Comparison of ENCODE assay signal across 15 cellular contexts in the genomic region with DNA sequence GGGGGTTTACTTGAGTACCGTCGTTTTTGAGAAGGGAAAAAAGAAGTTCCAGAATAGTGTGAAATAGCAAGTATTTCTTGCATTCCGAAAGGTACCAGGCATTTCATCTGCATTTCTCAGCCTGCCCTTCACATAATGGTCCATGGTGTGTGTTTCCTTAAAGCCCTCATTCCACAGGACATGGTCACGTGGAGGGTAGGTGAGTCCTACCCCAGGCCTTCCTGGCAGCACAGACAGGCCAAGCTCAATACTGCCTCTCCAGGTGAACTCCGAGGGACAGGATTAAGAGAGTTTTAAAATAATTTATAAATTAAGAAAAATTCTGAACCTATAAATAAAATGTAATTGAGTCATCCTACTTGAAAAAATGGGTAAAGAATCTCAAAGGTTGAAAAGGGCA.
DNase-seq lines count a peak whose midpoint lies in the region; ATAC-seq, FAIRE-seq and TF ChIP-seq lines count a peak whose summit lies in the region.
"Had no signal": no experiment of that assay in that cellular context is flagged by ENCODE, and none has a peak within 500 bp of the region (broad histone marks: within the 10 kb centered on the region; RNA-seq: fewer than 3 reads in every experiment).

No MANE protein-coding gene starts in this region.

- H3K27me3 ChIP-seq in GM06990 (replicated peaks; ENCODE audit: control insufficient read depth, insufficient read depth, low read length) (no peaks in the 10 kb centered on the region), K562 (ENCODE audit: control insufficient read depth in 2 of 2, insufficient read depth in 2 of 2, low read length in 2 of 2) (no peaks in the 10 kb centered on the region; a peak in 1 of 5 replicates), BE2C (no peaks in the 10 kb centered on the region)
- H3K27me3 ChIP-seq: SJCRH30 had no signal

- no peak for FAIRE-seq in K562 (lab: Jason Lieb, UNC)

- 4% methylated on average over 4 of the region's 5 CpGs for WGBS in K562 (ENCODE audit: insufficient coverage, low coverage, missing lambda C conversion rate)

- in situ Hi-C loops in K562 (cut with MboI): no loop called here

- H3K36me3 Mint-ChIP-seq in activated naive CD4-positive, alpha-beta T cell treated with anti-CD3 and anti-CD28 coated beads, Interleukin-2, amount 50 U/mL, for 72 hours: no peaks in the 10 kb centered on the region

- no peak for TF ChIP-seq POLR2A in K562 (conservative IDR thresholded peaks at IDR 0.05)

- H2AFZ ChIP-seq in K562 (ENCODE audit: low read depth, low read length): no peak overlapping the region

- BruUV-seq in K562 (replicated peaks; lab: Mats Ljungman, UMichigan): no TSS peak

- ATAC-seq in K562 (no peak), GM21723 (IDR thresholded peaks at IDR 0.05; ENCODE audit: unreplicated experiment) (no peak), Right ventricle myocardium inferior (no peak)
- ATAC-seq in activated naive CD4-positive, alpha-beta T cell treated with anti-CD3 and anti-CD28 coated beads, Interleukin-2, amount 50 U/mL, for 72 hours: no peak

- POLR2A ChIA-PET in K562 (lab: Yijun Ruan, JAX): no interaction called here

- TF ChIP-seq EP300 in Ishikawa (IDR thresholded peaks at IDR 0.05; ENCODE audit: borderline replicate concordance) (no peak), K562 (IDR thresholded peaks at IDR 0.05; ENCODE audit: low read length) (no peak)

- no peak overlapping the region for H3K27ac Mint-ChIP-seq in activated naive CD4-positive, alpha-beta T cell treated with anti-CD3 and anti-CD28 coated beads, Interleukin-2, amount 50 U/mL, for 72 hours

- H3K9me1 ChIP-seq in K562 (ENCODE audit: control insufficient read depth, insufficient read depth, low read length): no peaks in the 10 kb centered on the region

- no peaks in the 10 kb centered on the region for H3K4me1 ChIP-seq in K562 (replicated peaks in 1 of 2; ENCODE audit: control insufficient read depth in 2 of 2, insufficient read depth in 2 of 2, low read length in 2 of 2)
- no peaks in the 10 kb centered on the region for H3K4me1 ChIP-seq in BE2C

- CTCF ChIA-PET in K562 (lab: Yijun Ruan, JAX; ENCODE audit: low intra/inter-chr PET ratio): no interaction called here

- no peak overlapping the region for H3K9ac ChIP-seq in K562 (ENCODE audit: insufficient read depth in 1 of 2, low read depth in 2 of 2, low read length in 2 of 2)

- TF ChIP-seq RAD21 in Ishikawa (IDR thresholded peaks at IDR 0.05; ENCODE audit: low read depth): no peak
- no peak for TF ChIP-seq RAD21 in K562 (CRISPR knock-in tag; conservative IDR thresholded peaks at IDR 0.05 in 1 of 2, IDR thresholded peaks at IDR 0.05 in 1 of 2)

- H3K4me3 ChIP-seq in GM06990 (replicated peaks; ENCODE audit: low read depth, low read length) (no peak overlapping the region), K562 (no peak overlapping the region), BE2C (ENCODE audit: low read depth, low read length) (no peak overlapping the region)
- H3K4me3 ChIP-seq: HAP-1, SJCRH30 had no signal

- H4K20me1 ChIP-seq in K562 (replicated peaks; ENCODE audit: control insufficient read depth, insufficient read depth, low read length): no peaks in the 10 kb centered on the region; the same call in 1 of the 2 replicates

- no peak overlapping the region for H3K27ac ChIP-seq in K562 (ENCODE audit: extremely low read depth, low read depth, low read length)
- H3K27ac ChIP-seq: 22Rv1, SJCRH30 had no signal

- DNase-seq in GM06990 (ENCODE audit: extremely low read depth, insufficient read length) (no peak), K562 (ENCODE audit: extremely low read depth in 1 of 4, low spot score in 3 of 4) (no peak), kidney tubule cell (ENCODE audit: low spot score) (peak; percentile 22), BE2C (no peak), Right ventricle myocardium inferior (ENCODE audit: missing footprints) (no peak)
- DNase-seq in activated naive CD4-positive, alpha-beta T cell treated with anti-CD3 and anti-CD28 coated beads, Interleukin-2, amount 50 U/mL, for 72 hours (ENCODE audit: low spot score in 2 of 2): no peak
- DNase-seq: KBM-7, NCI-H1694 treated with DMSO at 0.1 percent for 48 hours, NCI-H510A, NCI-H774, SJCRH30 had no signal

- H3K4me2 ChIP-seq in K562 (ENCODE audit: insufficient read depth, low read length): no peak overlapping the region

- no peaks in the 10 kb centered on the region for H3K79me2 ChIP-seq in K562 (ENCODE audit: control insufficient read depth, insufficient read depth, low read length)

- intact Hi-C loops in K562 (cut with micrococcal nuclease): no loop called here
- intact Hi-C loops in Right ventricle myocardium inferior (cut with DNase I): no loop called here

- no peaks in the 10 kb centered on the region for H3K9me3 ChIP-seq in K562 (replicated peaks; ENCODE audit: control insufficient read depth, insufficient read depth, low read depth, low read length)
- H3K9me3 ChIP-seq in BE2C: no peaks in the 10 kb centered on the region
- H3K9me3 ChIP-seq: HAP-1, SJCRH30 had no signal

- H3K9me3 Mint-ChIP-seq in activated naive CD4-positive, alpha-beta T cell treated with anti-CD3 and anti-CD28 coated beads, Interleukin-2, amount 50 U/mL, for 72 hours: no peaks in the 10 kb centered on the region

- TF ChIP-seq CTCF in GM06990 (IDR thresholded peaks at IDR 0.05; ENCODE audit: insufficient read depth, low read length, poor library complexity, severe bottlenecking): peak; percentile 6
- no peak for TF ChIP-seq CTCF in K562 (IDR thresholded peaks at IDR 0.05 in 2 of 3, conservative IDR thresholded peaks at IDR 0.05 in 1 of 3; ENCODE audit: insufficient read depth in 2 of 3, low read depth in 1 of 3, low read length in 3 of 3)
- TF ChIP-seq CTCF in BE2C (IDR thresholded peaks at IDR 0.05; ENCODE audit: low read depth, low read length): no peak

- peaks cover 4% of the 10 kb centered on the region for H3K36me3 ChIP-seq in GM06990 (ENCODE audit: control insufficient read depth, insufficient read depth, low read length)
- H3K36me3 ChIP-seq in K562 (ENCODE audit: control insufficient read depth, insufficient read depth, low read length): no peaks in the 10 kb centered on the region
- no peaks in the 10 kb centered on the region for H3K36me3 ChIP-seq in BE2C
- H3K36me3 ChIP-seq: HAP-1, SJCRH30 had no signal

TF ChIP-seq in Ishikawa, 13 proteins besides CTCF, POLR2A, EP300 and RAD21:
- TF ChIP-seq, protein P1, sequence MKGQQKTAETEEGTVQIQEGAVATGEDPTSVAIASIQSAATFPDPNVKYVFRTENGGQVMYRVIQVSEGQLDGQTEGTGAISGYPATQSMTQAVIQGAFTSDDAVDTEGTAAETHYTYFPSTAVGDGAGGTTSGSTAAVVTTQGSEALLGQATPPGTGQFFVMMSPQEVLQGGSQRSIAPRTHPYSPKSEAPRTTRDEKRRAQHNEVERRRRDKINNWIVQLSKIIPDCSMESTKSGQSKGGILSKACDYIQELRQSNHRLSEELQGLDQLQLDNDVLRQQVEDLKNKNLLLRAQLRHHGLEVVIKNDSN (IDR thresholded peaks at IDR 0.05): 0 out of 2 replicates have a peak, but pooled peaks have one; percentile 6
- TF ChIP-seq FOXM1 (IDR thresholded peaks at IDR 0.05; ENCODE audit: borderline replicate concordance, low read depth): no peak
TF ChIP-seq in Ishikawa: peak in this region for 1.

TF ChIP-seq in K562, 482 proteins besides CTCF, POLR2A, EP300 and RAD21:
- TF ChIP-seq USF2 (CRISPR knock-in tag; IDR thresholded peaks at IDR 0.05): peak; percentile 69
- TF ChIP-seq FOSL1 (tag; conservative IDR thresholded peaks at IDR 0.05): no peak
